27 cellular contexts compared by ENCODE assay signal in the genomic region with DNA sequence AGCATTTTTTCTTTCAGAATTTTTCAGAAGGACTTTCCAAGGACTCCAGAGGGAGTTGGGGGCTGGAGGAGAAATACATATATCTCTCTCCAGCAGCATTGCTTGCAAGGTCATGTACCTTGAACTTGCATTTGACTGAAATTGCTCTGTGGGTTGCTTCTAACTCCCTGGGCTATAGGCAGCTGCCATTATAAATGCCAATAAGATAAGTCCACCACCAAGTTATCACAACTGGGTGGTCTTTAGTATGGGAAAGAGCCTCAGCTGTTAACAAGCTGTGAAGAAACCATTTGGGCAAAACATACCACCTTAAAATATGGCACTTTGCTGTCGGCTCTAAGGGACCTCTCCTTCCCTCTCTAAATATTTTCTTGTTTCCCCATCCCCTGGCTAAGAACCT.
"Had no signal": no experiment of that assay in that cellular context is flagged by ENCODE, and none has a peak within 500 bp of the region (broad histone marks: within the 10 kb centered on the region; RNA-seq: fewer than 3 reads in every experiment).

No MANE protein-coding gene starts in this region.

- ATAC-seq: activated T-cell treated with anti-CD3 and anti-CD28 coated beads, Interleukin-2, amount 50 U/mL, for 4 hours; activated T-helper 17 cell treated with anti-CD3 and anti-CD28 coated beads, Interleukin-2, amount 50 U/mL, for 72 hours; esophagus mucosa; T-helper 17 cell had no signal

- H3K36me3 ChIP-seq: brain microvascular endothelial cell had no signal

- H3K9me3 Mint-ChIP-seq: activated CD4-positive, alpha-beta memory T cell treated with anti-CD3 and anti-CD28 coated beads, Interleukin-2, amount 10 ng/mL, durations not matched to agents 7 days and 5 days; activated CD4-positive, alpha-beta T cell treated with anti-CD3 and anti-CD28 coated beads, Interleukin-2, amount 10 ng/mL, durations not matched to agents 7 days and 5 days; activated T-cell treated with anti-CD3 and anti-CD28 coated beads, Interleukin-2, amount 50 U/mL, for 4 hours; activated T-helper 17 cell treated with anti-CD3 and anti-CD28 coated beads, Interleukin-2, amount 50 U/mL, for 72 hours; central memory CD8-positive, alpha-beta T cell; dendritic cell treated with granulocyte-macrophage colony-stimulating factor and Interleukin-4, amounts not matched to agents 40 ng/mL and 50 ng/mL, for 4 days; endodermal cell had no signal

- H3K27ac Mint-ChIP-seq: activated CD4-positive, alpha-beta memory T cell treated with anti-CD3 and anti-CD28 coated beads, Interleukin-2, amount 10 ng/mL, durations not matched to agents 7 days and 5 days; activated CD4-positive, alpha-beta T cell treated with anti-CD3 and anti-CD28 coated beads, Interleukin-2, amount 10 ng/mL, durations not matched to agents 7 days and 5 days; activated naive CD8-positive, alpha-beta T cell; activated T-helper 17 cell treated with anti-CD3 and anti-CD28 coated beads, Interleukin-2, amount 50 U/mL, for 72 hours; endodermal cell had no signal

- H3K27ac ChIP-seq: brain microvascular endothelial cell, coronary artery had no signal

- H3K27me3 ChIP-seq: brain microvascular endothelial cell, dorsolateral prefrontal cortex had no signal

- H3K4me1 Mint-ChIP-seq: activated CD4-positive, alpha-beta memory T cell treated with anti-CD3 and anti-CD28 coated beads, Interleukin-2, amount 10 ng/mL, durations not matched to agents 7 days and 5 days; activated CD4-positive, alpha-beta T cell treated with anti-CD3 and anti-CD28 coated beads, Interleukin-2, amount 10 ng/mL, durations not matched to agents 7 days and 5 days; activated T-helper 17 cell treated with anti-CD3 and anti-CD28 coated beads, Interleukin-2, amount 50 U/mL, for 72 hours; central memory CD8-positive, alpha-beta T cell; T-helper 17 cell had no signal

- H3K27me3 Mint-ChIP-seq: activated T-helper 17 cell treated with anti-CD3 and anti-CD28 coated beads, Interleukin-2, amount 50 U/mL, for 72 hours; dendritic cell treated with granulocyte-macrophage colony-stimulating factor and Interleukin-4, amounts not matched to agents 40 ng/mL and 50 ng/mL, for 4 days; T-helper 17 cell had no signal

- H3K36me3 Mint-ChIP-seq: activated naive CD8-positive, alpha-beta T cell had no signal

- H3K4me3 ChIP-seq: coronary artery, dorsolateral prefrontal cortex had no signal

- H3K4me3 Mint-ChIP-seq: activated CD4-positive, alpha-beta memory T cell treated with anti-CD3 and anti-CD28 coated beads, Interleukin-2, amount 10 ng/mL, durations not matched to agents 7 days and 5 days; activated CD4-positive, alpha-beta T cell treated with anti-CD3 and anti-CD28 coated beads, Interleukin-2, amount 10 ng/mL, durations not matched to agents 7 days and 5 days; activated naive CD8-positive, alpha-beta T cell; activated T-cell treated with anti-CD3 and anti-CD28 coated beads, Interleukin-2, amount 50 U/mL, for 4 hours; activated T-helper 17 cell treated with anti-CD3 and anti-CD28 coated beads, Interleukin-2, amount 50 U/mL, for 72 hours; central memory CD8-positive, alpha-beta T cell; dendritic cell treated with granulocyte-macrophage colony-stimulating factor and Interleukin-4, amounts not matched to agents 40 ng/mL and 50 ng/mL, for 4 days; endodermal cell; T-helper 17 cell had no signal

- DNase-seq: activated CD4-positive, alpha-beta memory T cell treated with anti-CD3 and anti-CD28 coated beads, Interleukin-2, amount 10 ng/mL, durations not matched to agents 7 days and 5 days; activated CD4-positive, alpha-beta T cell treated with anti-CD3 and anti-CD28 coated beads for 1 hour; activated CD4-positive, alpha-beta T cell treated with anti-CD3 and anti-CD28 coated beads for 4 hours; activated CD4-positive, alpha-beta T cell treated with anti-CD3 and anti-CD28 coated beads, Interleukin-2, amount 10 ng/mL, durations not matched to agents 7 days and 5 days; activated CD4-positive, alpha-beta T cell treated with anti-CD3 and anti-CD28 coated beads, Interleukin-2, amount 50 U/mL, for 4 hours; activated CD8-positive, alpha-beta memory T cell treated with anti-CD3 and anti-CD28 coated beads, Interleukin-2, amount 50 U/mL, for 48 hours; activated effector memory CD4-positive, alpha-beta T cell treated with Interleukin-2 at 50 U/mL for 16 hours; activated gamma-delta T cell treated with Interleukin-2 at 50 U/mL for 16 hours; activated naive CD4-positive, alpha-beta T cell treated with anti-CD3 and anti-CD28 coated beads, Interleukin-2, amount 50 U/mL, for 16 hours; activated naive CD4-positive, alpha-beta T cell treated with Interleukin-2 at 50 U/mL for 16 hours; activated T-cell treated with anti-CD3 and anti-CD28 coated beads for 4 hours; activated T-cell treated with anti-CD3 and anti-CD28 coated beads, Interleukin-2, amount 50 U/mL, for 4 hours; amniotic stem cell; anterior cingulate cortex; brain microvascular endothelial cell; dorsolateral prefrontal cortex; effector memory CD4-positive, alpha-beta T cell; foreskin fibroblast; head of caudate nucleus; T-helper 17 cell had no signal
